In genomic region chr4:152014280-152014679, GRCh38 we compare ENCODE assay signal across 8 cellular contexts.
DNase-seq lines count a peak whose midpoint lies in the region; ATAC-seq and TF ChIP-seq lines count a peak whose summit lies in the region.

No MANE protein-coding gene starts in this region.

- no peaks in the 10 kb centered on the region for H3K4me1 ChIP-seq in SJCRH30

- H3K27ac ChIP-seq in SJCRH30, result no peak overlapping the region

- ATAC-seq in GM19035 (IDR thresholded peaks at IDR 0.05; ENCODE audit: unreplicated experiment) (peak; percentile 94), HG03039 (IDR thresholded peaks at IDR 0.05; ENCODE audit: unreplicated experiment) (peak; percentile 95), left lobe of liver (no peak)

- no peak for TF ChIP-seq CTCF in nephron progenitor cell (IDR thresholded peaks at IDR 0.05)

- no peak overlapping the region for H3K4me3 ChIP-seq in SJCRH30

- H3K4me1 Mint-ChIP-seq in nephron progenitor cell, result peaks cover 19% of the 10 kb centered on the region

- H3K27me3 ChIP-seq in SJCRH30, result no peaks in the 10 kb centered on the region

- peaks cover 15% of the 10 kb centered on the region for H3K9me3 Mint-ChIP-seq in nephron progenitor cell

- DNase-seq in activated CD4-positive, alpha-beta T cell treated with anti-CD3 and anti-CD28 coated beads for 4 hours, result peak; percentile 26 to 36
- DNase-seq in stimulated activated CD4-positive, alpha-beta T cell treated with anti-CD3 and anti-CD28 coated beads, Interleukin-15, amount 100 ng/mL, for 48 hours (ENCODE audit: low read depth in 2 of 2), result peak; percentile 10 to 31
- DNase-seq in nephron progenitor cell (no peak), DMS53 treated with DMSO at 0.1 percent for 48 hours (lab: John Stamatoyannopoulos, UW; ENCODE audit: unreplicated experiment) (no peak), SJCRH30 (no peak), left lobe of liver (ENCODE audit: low spot score) (no peak)

- H3K4me3 Mint-ChIP-seq in nephron progenitor cell, result no peak overlapping the region

- no peaks in the 10 kb centered on the region for H3K36me3 ChIP-seq in SJCRH30

- peaks cover 12% of the 10 kb centered on the region for H3K27me3 Mint-ChIP-seq in nephron progenitor cell (ENCODE audit: low read depth, poor library complexity)

- no peaks in the 10 kb centered on the region for H3K9me3 ChIP-seq in SJCRH30 (replicated peaks)

- H3K27ac Mint-ChIP-seq in nephron progenitor cell, result no peak overlapping the region

- H3K36me3 Mint-ChIP-seq in nephron progenitor cell (ENCODE audit: low read depth), result no peaks in the 10 kb centered on the region

Comparison
In these comparisons a context has a peak if more than half of its experiments do, and no peak if none do; other contexts are left out.
1. DNase-seq: peak in activated CD4-positive, alpha-beta T cell treated with anti-CD3 and anti-CD28 coated beads for 4 hours (2 of 2) and stimulated activated CD4-positive, alpha-beta T cell treated with anti-CD3 and anti-CD28 coated beads, Interleukin-15, amount 100 ng/mL, for 48 hours (2 of 2); none in nephron progenitor cell (single experiment), DMS53 treated with DMSO at 0.1 percent for 48 hours (single experiment), SJCRH30 (0 of 2) and left lobe of liver (single experiment).